Comparison of ENCODE assay signal across 13 cellular contexts in genomic region chr10:3226960-3227724, GRCh38. TPM values are rescaled to one million over a fixed set of nuclear protein-coding genes. Genes with fewer than 3 reads are reported as not detected.
DNase-seq lines count a peak whose midpoint lies in the region; ATAC-seq and TF ChIP-seq lines count a peak whose summit lies in the region.
"Had no signal": no experiment of that assay in that cellular context is flagged by ENCODE, and none has a peak within 500 bp of the region (broad histone marks: within the 10 kb centered on the region; RNA-seq: fewer than 3 reads in every experiment).

No MANE protein-coding gene starts in this region.

- H3K4me1 Mint-ChIP-seq in activated T-helper 17 cell treated with anti-CD3 and anti-CD28 coated beads, Interleukin-2, amount 50 U/mL, for 72 hours, result peaks cover 20% of the 10 kb centered on the region

- peak overlapping the region; percentile 80 for H3K27ac Mint-ChIP-seq in activated T-helper 17 cell treated with anti-CD3 and anti-CD28 coated beads, Interleukin-2, amount 50 U/mL, for 72 hours

- H3K4me2 ChIP-seq in GM23248 (ENCODE audit: unreplicated experiment), result peak overlapping the region; percentile 86

- H3K9me3 Mint-ChIP-seq in activated T-helper 17 cell treated with anti-CD3 and anti-CD28 coated beads, Interleukin-2, amount 50 U/mL, for 72 hours, result no peaks in the 10 kb centered on the region
- H3K9me3 Mint-ChIP-seq: activated T-helper 1 cell treated with anti-CD3 and anti-CD28 coated beads, Interleukin-12 subunit alpha, Interleukin-12 subunit beta, Interleukin-2, Interleukin-4 antibody, amounts not matched to agents 30 ng/mL and 10 ng/mL and 1 ng/mL, durations not matched to agents 14 hours and 24 hours and 36 hours had no signal

- H3K9me2 ChIP-seq in GM23248 (ENCODE audit: insufficient read depth), result no peaks in the 10 kb centered on the region

- H3K9ac ChIP-seq in GM23248, result peak overlapping the region; percentile 72

- no peak for TF ChIP-seq CTCF in WERI-Rb-1 (IDR thresholded peaks at IDR 0.05; ENCODE audit: low read depth, low read length)

- H3K4me3 ChIP-seq in ACC112 (ENCODE audit: low read depth, low read length) (peak overlapping the region; percentile 67), GM23248 (peak overlapping the region; percentile 47), WERI-Rb-1 (ENCODE audit: low read depth, low read length) (no peak overlapping the region)
- H3K4me3 ChIP-seq: heart left ventricle had no signal

- H2AFZ ChIP-seq in ACC112 (ENCODE audit: low read length, unreplicated experiment) (peak overlapping the region; percentile 80), GM23248 (no peak overlapping the region)

- peaks cover 46% of the 10 kb centered on the region for H3F3A ChIP-seq in GM23248 (ENCODE audit: insufficient read depth)

- H3K27me3 Mint-ChIP-seq in activated T-helper 17 cell treated with anti-CD3 and anti-CD28 coated beads, Interleukin-2, amount 50 U/mL, for 72 hours, result no peaks in the 10 kb centered on the region

- no peaks in the 10 kb centered on the region for H4K20me1 ChIP-seq in GM23248 (ENCODE audit: insufficient read depth)

- intact Hi-C loops in left ventricle myocardium superior (cut with micrococcal nuclease), result no loop called here

- DNase-seq in GM23248 (peak; percentile 92), glomerular visceral epithelial cell (ENCODE audit: extremely low spot score) (peak; percentile 89), left ventricle myocardium superior (no peak), WERI-Rb-1 (no peak), NCI-H2029 (lab: John Stamatoyannopoulos, UW) (no peak)
- DNase-seq: DMS53; SHP77 treated with DMSO at 0.1 percent for 48 hours; stimulated activated naive CD4-positive, alpha-beta T cell had no signal

- H3K4me1 ChIP-seq in ACC112 (ENCODE audit: control insufficient read depth, insufficient read depth, low read length, unreplicated experiment) (peaks cover 25% of the 10 kb centered on the region), GM23248 (ENCODE audit: insufficient read depth) (peaks cover 46% of the 10 kb centered on the region)

- in situ Hi-C loops in GM23248 (cut with MboI), result loop anchor here (25.0 kb wide), 3 partner anchors 1010 to 1435 kb away; no protein-coding TSS in a partner anchor

- H3K27me3 ChIP-seq in ACC112 (ENCODE audit: insufficient read depth, low read length) (no peaks in the 10 kb centered on the region), GM23248 (replicated peaks; ENCODE audit: insufficient read depth) (no peaks in the 10 kb centered on the region), WERI-Rb-1 (ENCODE audit: insufficient read depth, low read depth, severe bottlenecking) (no peaks in the 10 kb centered on the region)
- H3K27me3 ChIP-seq: heart left ventricle had no signal

- WGBS in GM23248 (ENCODE audit: low coverage in 1 of 2, low lambda C conversion rate in 2 of 2, missing lambda C conversion rate in 2 of 2), 2 experiments, result 8% methylated on average over 10 of the region's 10 CpGs

- H3K27ac ChIP-seq in ACC112 (ENCODE audit: low read depth, low read length) (peak overlapping the region; percentile 90), GM23248 (peak overlapping the region; percentile 88), WERI-Rb-1 (no peak overlapping the region)
- H3K27ac ChIP-seq: heart left ventricle had no signal

- no peaks in the 10 kb centered on the region for H3K36me3 ChIP-seq in ACC112 (ENCODE audit: insufficient read depth, low read length)
- H3K36me3 ChIP-seq in GM23248 (ENCODE audit: low read depth), result no peaks in the 10 kb centered on the region
- no peaks in the 10 kb centered on the region for H3K36me3 ChIP-seq in WERI-Rb-1
- H3K36me3 ChIP-seq: heart left ventricle had no signal

- peak; percentile 38 for ATAC-seq in activated T-helper 17 cell treated with anti-CD3 and anti-CD28 coated beads, Interleukin-2, amount 50 U/mL, for 72 hours (replicated peaks)
- ATAC-seq in left ventricle myocardium superior (no peak), HG02623 (IDR thresholded peaks at IDR 0.05; ENCODE audit: unreplicated experiment) (no peak)

- H3K4me3 Mint-ChIP-seq in activated T-helper 17 cell treated with anti-CD3 and anti-CD28 coated beads, Interleukin-2, amount 50 U/mL, for 72 hours, result peak overlapping the region; percentile 68

- H3K36me3 Mint-ChIP-seq in activated T-helper 17 cell treated with anti-CD3 and anti-CD28 coated beads, Interleukin-2, amount 50 U/mL, for 72 hours (ENCODE audit: low read depth), result no peaks in the 10 kb centered on the region

- H3K79me2 ChIP-seq in ACC112 (ENCODE audit: control insufficient read depth, insufficient read depth, low read length, unreplicated experiment), result no peaks in the 10 kb centered on the region
- H3K79me2 ChIP-seq in GM23248 (ENCODE audit: insufficient read depth), result no peaks in the 10 kb centered on the region

- H3K9me3 ChIP-seq in GM23248 (ENCODE audit: low read depth), result no peaks in the 10 kb centered on the region
- H3K9me3 ChIP-seq in WERI-Rb-1 (ENCODE audit: severe bottlenecking), result no peaks in the 10 kb centered on the region
- H3K9me3 ChIP-seq: heart left ventricle had no signal

RNA-seq across cellular contexts. Expression of gene PITRM1, which starts 54.6 kb away (rescaled TPM):
- 75.5 and 94.4 TPM in 2 replicates for total RNA-seq in GM23248 (2014; rRNA removed; shearing (Covaris generic))
- 79.7 and 81.9 TPM in 2 replicates for polyA plus RNA-seq in GM23248 (2016; fragmentation: Nextera tagmentation; extraction: Ambion mirVana)
- 100 to 1,000 TPM; 160 to 169 TPM for total RNA-seq in activated T-helper 17 cell treated with anti-CD3 and anti-CD28 coated beads, Interleukin-2, amount 50 U/mL, for 72 hours
- 94.5 TPM for total RNA-seq in left ventricle myocardium superior

Comparison
In these comparisons a context has a peak if more than half of its experiments do, and no peak if none do; other contexts are left out.
1. DNase-seq: peak in GM23248 (single experiment) and glomerular visceral epithelial cell (single experiment); none in left ventricle myocardium superior (single experiment), WERI-Rb-1 (single experiment) and NCI-H2029 (single experiment).